In the genomic region with DNA sequence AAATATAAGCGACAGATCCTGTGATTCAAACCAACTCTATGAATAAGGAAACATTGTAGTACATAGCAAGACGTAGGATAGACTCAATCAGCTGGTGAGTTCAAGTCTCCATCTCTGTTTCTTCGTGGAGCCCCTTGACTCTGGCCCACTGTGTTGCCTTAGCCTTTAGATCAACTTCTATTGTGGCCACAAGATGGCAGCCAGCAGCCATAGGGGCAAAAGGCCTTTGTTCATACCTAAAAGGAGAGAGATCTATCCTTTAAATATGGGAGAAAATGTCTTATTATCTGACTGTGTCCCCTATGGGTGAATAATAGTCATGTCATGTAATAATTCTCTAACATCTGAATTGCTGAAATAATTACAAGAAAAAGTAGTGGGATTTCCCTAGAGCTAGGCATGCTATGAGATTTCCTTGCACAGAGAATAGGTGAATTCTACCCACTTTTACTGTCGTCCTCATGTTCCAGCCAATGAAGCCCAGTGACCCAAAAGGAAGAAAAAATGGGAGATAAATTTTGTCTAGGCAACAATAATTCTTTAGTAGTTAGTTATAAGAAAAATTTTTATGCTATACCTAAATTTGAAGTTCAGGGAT, we compare ENCODE assay signal across 10 cellular contexts.
DNase-seq lines count a peak whose midpoint lies in the region; ATAC-seq and TF ChIP-seq lines count a peak whose summit lies in the region.
"Had no signal": no experiment of that assay in that cellular context is flagged by ENCODE, and none has a peak within 500 bp of the region (broad histone marks: within the 10 kb centered on the region; RNA-seq: fewer than 3 reads in every experiment).

No MANE protein-coding gene starts in this region.

- DNase-seq in Caco-2 (peak; percentile 51 to 54), GM23338 (ENCODE audit: low spot score) (peak; percentile 66), NCI-H748 treated with DMSO at 0.1 percent for 48 hours (lab: John Stamatoyannopoulos, UW) (peak; percentile 46), glomerular visceral epithelial cell (ENCODE audit: extremely low spot score) (peak; percentile 62), hippocampal formation (lab: John Stamatoyannopoulos, UW) (no peak)
- DNase-seq in CD8-positive, alpha-beta memory T cell: no peak
- DNase-seq: effector CD8-positive, alpha-beta T cell; NCI-H226 had no signal

- H3K4me1 ChIP-seq in Caco-2 (no peaks in the 10 kb centered on the region), GM23338 (ENCODE audit: insufficient read depth) (peaks cover 15% of the 10 kb centered on the region; the same call in 1 of the 2 replicates)
- no peaks in the 10 kb centered on the region for H3K4me1 ChIP-seq in CD8-positive, alpha-beta memory T cell (ENCODE audit: insufficient read depth, low read length)

- intact Hi-C loops in Caco-2 (cut with micrococcal nuclease; ENCODE audit: unreplicated experiment): loop anchor here (1.0 to 5.0 kb wide), 5 partner anchors 124 to 668 kb away; no protein-coding TSS in a partner anchor

- ATAC-seq in GM23338: peak; percentile 87
- no peak for ATAC-seq in GM19023 (IDR thresholded peaks at IDR 0.05; ENCODE audit: unreplicated experiment)
- ATAC-seq in HG03469 (IDR thresholded peaks at IDR 0.05; ENCODE audit: unreplicated experiment): no peak

- H2AFZ ChIP-seq in GM23338: no peak overlapping the region

- H4K20me1 ChIP-seq in GM23338 (replicated peaks; ENCODE audit: insufficient read depth): no peaks in the 10 kb centered on the region

- H3K4me3 ChIP-seq in Caco-2 (ENCODE audit: low read depth, low read length) (no peak overlapping the region), GM23338 (no peak overlapping the region)
- no peak overlapping the region for H3K4me3 ChIP-seq in CD8-positive, alpha-beta memory T cell (ENCODE audit: low read length)

- no peaks in the 10 kb centered on the region for H3K27me3 ChIP-seq in Caco-2 (replicated peaks; ENCODE audit: control insufficient read depth, insufficient read depth, low read length)
- no peaks in the 10 kb centered on the region for H3K27me3 ChIP-seq in GM23338 (ENCODE audit: insufficient read depth)
- H3K27me3 ChIP-seq in CD8-positive, alpha-beta memory T cell (ENCODE audit: insufficient read depth, low read length, poor library complexity, severe bottlenecking): no peaks in the 10 kb centered on the region

- no peaks in the 10 kb centered on the region for H3K9me3 ChIP-seq in Caco-2
- H3K9me3 ChIP-seq in CD8-positive, alpha-beta memory T cell (ENCODE audit: low read length): no peaks in the 10 kb centered on the region

- H3K36me3 Mint-ChIP-seq in Caco-2 (ENCODE audit: insufficient read depth, unreplicated experiment) (no peaks in the 10 kb centered on the region), GM23338 (ENCODE audit: low read depth) (no peaks in the 10 kb centered on the region)
- no peaks in the 10 kb centered on the region for H3K36me3 Mint-ChIP-seq in CD8-positive, alpha-beta memory T cell

- CTCF ChIA-PET in Caco-2 (lab: Charles Lee): interaction anchor here (0.7 kb wide), 1 partner anchor 129 kb away, joined by 3 read pairs; a partner anchor contains a TSS
- CTCF ChIA-PET in CD8-positive, alpha-beta memory T cell (lab: Charles Lee): no interaction called here

- peaks cover 7% of the 10 kb centered on the region; the same call in 1 of the 2 replicates for H3K9me2 ChIP-seq in GM23338 (ENCODE audit: insufficient read depth)

- BruUV-seq in Caco-2 (replicated peaks; lab: Mats Ljungman, UMichigan): no TSS peak

- H3K27ac Mint-ChIP-seq in Caco-2 (ENCODE audit: unreplicated experiment) (no peak overlapping the region), GM23338 (no peak overlapping the region)
- no peak overlapping the region for H3K27ac Mint-ChIP-seq in CD8-positive, alpha-beta memory T cell

- H3K27me3 Mint-ChIP-seq in Caco-2 (ENCODE audit: insufficient read depth, unreplicated experiment) (no peaks in the 10 kb centered on the region), GM23338 (ENCODE audit: insufficient read depth, low read depth, poor library complexity) (no peaks in the 10 kb centered on the region)
- no peaks in the 10 kb centered on the region for H3K27me3 Mint-ChIP-seq in CD8-positive, alpha-beta memory T cell

- no peak overlapping the region for H3K4me2 ChIP-seq in GM23338

- TF ChIP-seq CTCF in Caco-2 (IDR thresholded peaks at IDR 0.05; ENCODE audit: insufficient read depth in 1 of 2, low read depth in 1 of 2, low read length in 1 of 2, severe bottlenecking in 1 of 2, unreplicated experiment in 1 of 2) (peak; percentile 49 to 72), GM23338 (conservative IDR thresholded peaks at IDR 0.05; ENCODE audit: low read depth in 2 of 2) (peak; percentile 68 to 86)

- H3F3A ChIP-seq in GM23338 (replicated peaks; ENCODE audit: low read depth): no peaks in the 10 kb centered on the region

- H3K36me3 ChIP-seq in Caco-2 (ENCODE audit: control insufficient read depth, insufficient read depth, low read length): no peaks in the 10 kb centered on the region
- no peaks in the 10 kb centered on the region; the same call in 1 of the 2 replicates for H3K36me3 ChIP-seq in GM23338 (ENCODE audit: insufficient read depth)
- H3K36me3 ChIP-seq in CD8-positive, alpha-beta memory T cell (ENCODE audit: insufficient read depth, low read length): no peaks in the 10 kb centered on the region

- no peaks in the 10 kb centered on the region for H3K79me2 ChIP-seq in GM23338 (replicated peaks; ENCODE audit: insufficient read depth)

- no peaks in the 10 kb centered on the region for H3K9me3 Mint-ChIP-seq in Caco-2 (ENCODE audit: unreplicated experiment)
- peaks cover 6% of the 10 kb centered on the region; the same call in 2 of the 3 replicates for H3K9me3 Mint-ChIP-seq in GM23338
- peaks cover 0 to 12% (median 6%) of the 10 kb centered on the region in 5 donors for H3K9me3 Mint-ChIP-seq in CD8-positive, alpha-beta memory T cell

- POLR2A ChIA-PET in Caco-2 (lab: Charles Lee): no interaction called here
- POLR2A ChIA-PET in CD8-positive, alpha-beta memory T cell (lab: Charles Lee): no interaction called here

- H3K4me3 Mint-ChIP-seq in Caco-2 (ENCODE audit: unreplicated experiment) (no peak overlapping the region), GM23338 (no peak overlapping the region)
- H3K4me3 Mint-ChIP-seq in CD8-positive, alpha-beta memory T cell: no peak overlapping the region

- H3K27ac ChIP-seq in GM23338 (ENCODE audit: low read depth): no peak overlapping the region
- no peak overlapping the region for H3K27ac ChIP-seq in CD8-positive, alpha-beta memory T cell (ENCODE audit: low read depth, low read length)

- H3K4me1 Mint-ChIP-seq in Caco-2 (ENCODE audit: low read depth, unreplicated experiment): no peaks in the 10 kb centered on the region
- peaks cover 11% of the 10 kb centered on the region for H3K4me1 Mint-ChIP-seq in GM23338
- no peaks in the 10 kb centered on the region for H3K4me1 Mint-ChIP-seq in CD8-positive, alpha-beta memory T cell

TF ChIP-seq in GM23338, 12 proteins besides CTCF, POLR2A, EP300 and RAD21 (continues in another document):
- TF ChIP-seq JUNB (IDR thresholded peaks at IDR 0.05; ENCODE audit: unreplicated experiment) (no peak), EZH2phosphoT487 (IDR thresholded peaks at IDR 0.05; ENCODE audit: unreplicated experiment) (no peak), POLR2AphosphoS5 (IDR thresholded peaks at IDR 0.05; ENCODE audit: low read depth) (no peak), ZNF331 (CRISPR knock-in tag; IDR thresholded peaks at IDR 0.05; ENCODE audit: low read depth) (no peak)
- TF ChIP-seq, protein P1, sequence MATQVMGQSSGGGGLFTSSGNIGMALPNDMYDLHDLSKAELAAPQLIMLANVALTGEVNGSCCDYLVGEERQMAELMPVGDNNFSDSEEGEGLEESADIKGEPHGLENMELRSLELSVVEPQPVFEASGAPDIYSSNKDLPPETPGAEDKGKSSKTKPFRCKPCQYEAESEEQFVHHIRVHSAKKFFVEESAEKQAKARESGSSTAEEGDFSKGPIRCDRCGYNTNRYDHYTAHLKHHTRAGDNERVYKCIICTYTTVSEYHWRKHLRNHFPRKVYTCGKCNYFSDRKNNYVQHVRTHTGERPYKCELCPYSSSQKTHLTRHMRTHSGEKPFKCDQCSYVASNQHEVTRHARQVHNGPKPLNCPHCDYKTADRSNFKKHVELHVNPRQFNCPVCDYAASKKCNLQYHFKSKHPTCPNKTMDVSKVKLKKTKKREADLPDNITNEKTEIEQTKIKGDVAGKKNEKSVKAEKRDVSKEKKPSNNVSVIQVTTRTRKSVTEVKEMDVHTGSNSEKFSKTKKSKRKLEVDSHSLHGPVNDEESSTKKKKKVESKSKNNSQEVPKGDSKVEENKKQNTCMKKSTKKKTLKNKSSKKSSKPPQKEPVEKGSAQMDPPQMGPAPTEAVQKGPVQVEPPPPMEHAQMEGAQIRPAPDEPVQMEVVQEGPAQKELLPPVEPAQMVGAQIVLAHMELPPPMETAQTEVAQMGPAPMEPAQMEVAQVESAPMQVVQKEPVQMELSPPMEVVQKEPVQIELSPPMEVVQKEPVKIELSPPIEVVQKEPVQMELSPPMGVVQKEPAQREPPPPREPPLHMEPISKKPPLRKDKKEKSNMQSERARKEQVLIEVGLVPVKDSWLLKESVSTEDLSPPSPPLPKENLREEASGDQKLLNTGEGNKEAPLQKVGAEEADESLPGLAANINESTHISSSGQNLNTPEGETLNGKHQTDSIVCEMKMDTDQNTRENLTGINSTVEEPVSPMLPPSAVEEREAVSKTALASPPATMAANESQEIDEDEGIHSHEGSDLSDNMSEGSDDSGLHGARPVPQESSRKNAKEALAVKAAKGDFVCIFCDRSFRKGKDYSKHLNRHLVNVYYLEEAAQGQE (IDR thresholded peaks at IDR 0.05; ENCODE audit: unreplicated experiment): no peak

Comparison
In these comparisons a context has a peak if more than half of its experiments do, and no peak if none do; other contexts are left out.
1. DNase-seq: peak in Caco-2 (2 of 2), GM23338 (single experiment), NCI-H748 treated with DMSO at 0.1 percent for 48 hours (single experiment) and glomerular visceral epithelial cell (single experiment); none in hippocampal formation (0 of 2) and CD8-positive, alpha-beta memory T cell (0 of 5).